Comparison of ENCODE assay signal across 8 cellular contexts in genomic region chr1:155324041-155324716, GRCh38. TPM values are rescaled to one million over a fixed set of nuclear protein-coding genes. Genes with fewer than 3 reads are reported as not detected.
DNase-seq lines count a peak whose midpoint lies in the region; FAIRE-seq and TF ChIP-seq lines count a peak whose summit lies in the region.

No MANE protein-coding gene starts in this region.

- H3K27ac ChIP-seq in HEK293 (ENCODE audit: extremely low read depth, low read depth, low read length) (peak overlapping the region; percentile 85), SJSA1 (peak overlapping the region; percentile 68), neutrophil (peak overlapping the region; percentile 90), substantia nigra (ENCODE audit: low read depth, low read length, poor library complexity, severe bottlenecking) (peak overlapping the region; percentile 80)

- H3K27me3 ChIP-seq in SJSA1 (replicated peaks) (no peaks in the 10 kb centered on the region), neutrophil (no peaks in the 10 kb centered on the region)

- peaks cover 14 to 61% of the 10 kb centered on the region in 2 experiments; a peak in 2 of 3 replicates for H3K36me3 ChIP-seq in HEK293 (ENCODE audit: control insufficient read depth in 2 of 2, insufficient read depth in 1 of 2, low read length in 2 of 2)
- peaks cover 75% of the 10 kb centered on the region for H3K36me3 ChIP-seq in SJSA1
- H3K36me3 ChIP-seq in neutrophil, result peaks cover 3% of the 10 kb centered on the region

- H3K4me1 Mint-ChIP-seq in activated naive CD4-positive, alpha-beta T cell treated with anti-CD3 and anti-CD28 coated beads for 36 hours (ENCODE audit: low read depth), result peaks cover 40% of the 10 kb centered on the region

- POLR2A ChIA-PET in HEK293 (lab: Yijun Ruan, JAX), result interaction anchor here (0.6 to 4.4 kb wide), 20 partner anchors 13 to 285 kb away, joined by 3 to 32 read pairs (median 4); partner anchors contain the start of genes ASH1L, CLK2, ENTREP3 and FDPS

- peak overlapping the region; percentile 86 for H3K4me3 Mint-ChIP-seq in activated naive CD4-positive, alpha-beta T cell treated with anti-CD3 and anti-CD28 coated beads for 36 hours

- no peak for TF ChIP-seq CTCF in HEK293 (tag by site-specific recombination; IDR thresholded peaks at IDR 0.05)
- TF ChIP-seq CTCF in neutrophil (IDR thresholded peaks at IDR 0.05), result peak; percentile 46

- DNase-seq in MV-4-11 (lab: John Stamatoyannopoulos, UW) (peak; percentile 97), SJSA1 (ENCODE audit: low read depth in 1 of 2, low spot score in 2 of 2) (peak; percentile 98), frontal cortex (ENCODE audit: low spot score in 2 of 2) (peak; percentile 94 to 95), substantia nigra (lab: John Stamatoyannopoulos, UW) (peak; percentile 66 to 97 (median 91))
- peak; percentile 96 for DNase-seq in activated naive CD4-positive, alpha-beta T cell treated with anti-CD3 and anti-CD28 coated beads for 36 hours

- CTCF ChIA-PET in HEK293 (lab: Yijun Ruan, JAX), result interaction anchor here (0.6 to 8.4 kb wide), 18 partner anchors 13 to 291 kb away, joined by 3 to 77 read pairs (median 4); partner anchors contain the start of genes KRTCAP2, MTX1 and THBS3
- CTCF ChIA-PET in activated naive CD4-positive, alpha-beta T cell treated with anti-CD3 and anti-CD28 coated beads for 36 hours (lab: Charles Lee), result interaction anchor here (0.5 to 9.5 kb wide), 19 partner anchors 11 to 200 kb away, joined by 3 to 118 read pairs (median 3); partner anchors contain the start of genes CLK2, FDPS, HCN3 and SCAMP3

- H3K9me3 Mint-ChIP-seq in activated naive CD4-positive, alpha-beta T cell treated with anti-CD3 and anti-CD28 coated beads for 36 hours, result no peaks in the 10 kb centered on the region

- H3K9me3 ChIP-seq in HEK293 (ENCODE audit: control insufficient read depth, insufficient read depth, low read depth, low read length), result no peaks in the 10 kb centered on the region
- no peaks in the 10 kb centered on the region; the same call in 1 of the 2 replicates for H3K9me3 ChIP-seq in SJSA1 (replicated peaks)
- H3K9me3 ChIP-seq in neutrophil, result no peaks in the 10 kb centered on the region

- H3K27me3 Mint-ChIP-seq in activated naive CD4-positive, alpha-beta T cell treated with anti-CD3 and anti-CD28 coated beads for 36 hours (ENCODE audit: low read depth), result peaks cover 2% of the 10 kb centered on the region

- H3K4me1 ChIP-seq in HEK293 (ENCODE audit: control insufficient read depth, insufficient read depth, low read length) (0 out of 2 replicates have a peak, but pooled peaks cover 3% of the 10 kb centered on the region), SJSA1 (replicated peaks) (peaks cover 18% of the 10 kb centered on the region), neutrophil (ENCODE audit: control insufficient read depth in 1 of 2, insufficient read depth in 1 of 2, low read depth in 1 of 2, low read length in 1 of 2) (peaks cover 46 to 56% of the 10 kb centered on the region in 2 experiments)

- H3K36me3 Mint-ChIP-seq in activated naive CD4-positive, alpha-beta T cell treated with anti-CD3 and anti-CD28 coated beads for 36 hours (ENCODE audit: low read depth), result peaks cover 11% of the 10 kb centered on the region

- H3K4me3 ChIP-seq in HEK293 (ENCODE audit: low read depth, low read length), result peak overlapping the region; percentile 86
- H3K4me3 ChIP-seq in SJSA1, result peak overlapping the region; percentile 62
- peak overlapping the region; percentile 77 to 100 for H3K4me3 ChIP-seq in neutrophil (ENCODE audit: low read depth in 1 of 2, low read length in 1 of 2)

- intact Hi-C loops in activated naive CD4-positive, alpha-beta T cell treated with anti-CD3 and anti-CD28 coated beads for 36 hours (cut with micrococcal nuclease), result loop anchor here (1.0 to 5.0 kb wide), 5 partner anchors 47 to 267 kb away; partner anchors contain the start of genes ASH1L and HCN3

- peak; percentile 95 for FAIRE-seq in G401.6 (lab: Jason Lieb, UNC)
- FAIRE-seq in frontal cortex (lab: Jason Lieb, UNC), result no peak

- peak overlapping the region; percentile 61 for H3K27ac Mint-ChIP-seq in activated naive CD4-positive, alpha-beta T cell treated with anti-CD3 and anti-CD28 coated beads for 36 hours

TF ChIP-seq in HEK293, 187 proteins besides CTCF, POLR2A, EP300 and RAD21 (continues in another document):
- no peak for TF ChIP-seq ZNF639 (tag by site-specific recombination; IDR thresholded peaks at IDR 0.05)
- TF ChIP-seq ZBTB49 (tag by site-specific recombination; IDR thresholded peaks at IDR 0.05; ENCODE audit: low read depth), result no peak
- no peak for TF ChIP-seq ZNF174 (tag by site-specific recombination; IDR thresholded peaks at IDR 0.05)
- TF ChIP-seq MYNN (tag by site-specific recombination; IDR thresholded peaks at IDR 0.05; ENCODE audit: borderline replicate concordance), result no peak
- no peak for TF ChIP-seq ZNF266 (tag by site-specific recombination; IDR thresholded peaks at IDR 0.05; ENCODE audit: low read depth)
- TF ChIP-seq ZNF544 (tag by site-specific recombination; IDR thresholded peaks at IDR 0.05), result no peak
- TF ChIP-seq ZNF549 (tag by site-specific recombination; IDR thresholded peaks at IDR 0.05), result no peak

RNA-seq across cellular contexts. Expression of gene RUSC1, which starts 3.5 kb away (rescaled TPM):
- 39.8 and 40.9 TPM in 2 replicates for total RNA-seq in SJSA1 (2014; rRNA removed; shearing (Covaris generic))
- total RNA-seq in activated naive CD4-positive, alpha-beta T cell treated with anti-CD3 and anti-CD28 coated beads for 36 hours, result 10 to 100 TPM; 16.8 to 17.2 TPM
- total RNA-seq in frontal cortex, result 44.8 TPM

RNA-seq across cellular contexts. Expression of gene FDPS, which starts 15.5 kb away (rescaled TPM):
- 205 and 232 TPM in 2 replicates for total RNA-seq in SJSA1 (2014; rRNA removed; shearing (Covaris generic))
- 100 to 1,000 TPM; 332 to 333 TPM for total RNA-seq in activated naive CD4-positive, alpha-beta T cell treated with anti-CD3 and anti-CD28 coated beads for 36 hours
- 132 TPM for total RNA-seq in frontal cortex

RNA-seq across cellular contexts. Expression of gene PKLR, which starts 22.9 kb away (rescaled TPM):
- not detected in 2 replicates for total RNA-seq in SJSA1 (2014; rRNA removed; shearing (Covaris generic))
- total RNA-seq in activated naive CD4-positive, alpha-beta T cell treated with anti-CD3 and anti-CD28 coated beads for 36 hours, result not detected
- total RNA-seq in frontal cortex, result not detected

RNA-seq across cellular contexts. Expression of gene HCN3, which starts 46.9 kb away (rescaled TPM):
- total RNA-seq in SJSA1 (2014; rRNA removed; shearing (Covaris generic)), result 0.97 and 2.5 TPM in 2 replicates
- 1 to 10 TPM in 1 of 2 experiments, under 1 TPM in 1; 0.79 to 1.6 TPM for total RNA-seq in activated naive CD4-positive, alpha-beta T cell treated with anti-CD3 and anti-CD28 coated beads for 36 hours
- 11.8 TPM for total RNA-seq in frontal cortex

RNA-seq across cellular contexts. Expression of gene CLK2, which starts 50.9 kb away (rescaled TPM):
- 13.0 and 13.7 TPM in 2 replicates for total RNA-seq in SJSA1 (2014; rRNA removed; shearing (Covaris generic))
- 10 to 100 TPM; 52.6 to 54.5 TPM for total RNA-seq in activated naive CD4-positive, alpha-beta T cell treated with anti-CD3 and anti-CD28 coated beads for 36 hours
- total RNA-seq in frontal cortex, result 25.3 TPM

Comparison
In these comparisons a context has a peak if more than half of its experiments do, and no peak if none do; other contexts are left out.
1. Peak in every context shown above with its lines: DNase-seq, H3K4me3 ChIP-seq and H3K27ac ChIP-seq.